Comparison of ENCODE assay signal across 29 cellular contexts in genomic region chr15:27817258-27817657, GRCh38.
"Had no signal": no experiment of that assay in that cellular context is flagged by ENCODE, and none has a peak within 500 bp of the region (broad histone marks: within the 10 kb centered on the region; RNA-seq: fewer than 3 reads in every experiment).

No MANE protein-coding gene starts in this region.

- H3K4me1 Mint-ChIP-seq: immature natural killer cell; naive thymus-derived CD8-positive, alpha-beta T cell; neural crest cell; stimulated activated effector memory CD8-positive, alpha-beta T cell treated with anti-CD3 and anti-CD28 coated beads, Interleukin-12 subunit alpha, Interleukin-12 subunit beta, amount 100 ng/mL, for 72 hours had no signal

- H3K27ac ChIP-seq: left lung, lower lobe of right lung, pancreas, prostate gland, spleen, suprapubic skin, thoracic aorta, tibial artery, upper lobe of right lung had no signal

- ATAC-seq: left colon; left lung; lower lobe of right lung; naive thymus-derived CD8-positive, alpha-beta T cell; pancreas; right cardiac atrium; sciatic nerve; stimulated activated effector memory CD8-positive, alpha-beta T cell treated with anti-CD3 and anti-CD28 coated beads, Interleukin-12 subunit alpha, Interleukin-12 subunit beta, amount 100 ng/mL, for 72 hours; upper lobe of right lung had no signal

- DNase-seq: hypothalamus; immature natural killer cell; kidney; left colon; left lung; lower lobe of right lung; mammary epithelial cell; mesenchymal stem cell; naive thymus-derived CD8-positive, alpha-beta T cell; nucleus accumbens; pancreas; posterior cingulate gyrus; retina; right cardiac atrium; small intestine; stimulated activated CD4-positive, alpha-beta T cell treated with anti-CD3 and anti-CD28 coated beads, Interleukin-4, amount 100 ng/mL, for 24 hours; stimulated activated naive CD4-positive, alpha-beta T cell; tibial artery; trophoblast cell; upper lobe of right lung had no signal

- H3K9me3 ChIP-seq: pancreas, prostate gland, thoracic aorta, tibial artery, upper lobe of right lung had no signal

- H3K36me3 ChIP-seq: left lung, lower lobe of right lung, pancreas, prostate gland, spleen, suprapubic skin, thoracic aorta, upper lobe of right lung had no signal

- H3K36me3 Mint-ChIP-seq: immature natural killer cell; stimulated activated effector memory CD8-positive, alpha-beta T cell treated with anti-CD3 and anti-CD28 coated beads, Interleukin-12 subunit alpha, Interleukin-12 subunit beta, amount 100 ng/mL, for 72 hours had no signal

- H3K4me1 ChIP-seq: left lung, lower lobe of right lung, pancreas, prostate gland, spleen, suprapubic skin, tibial artery, upper lobe of right lung had no signal

- H3K4me3 ChIP-seq: left lung, lower lobe of right lung, pancreas, prostate gland, spleen, suprapubic skin, thoracic aorta, tibial artery, upper lobe of right lung had no signal

- H3K4me3 Mint-ChIP-seq: immature natural killer cell; naive thymus-derived CD8-positive, alpha-beta T cell; nephron; neural crest cell; stimulated activated effector memory CD8-positive, alpha-beta T cell treated with anti-CD3 and anti-CD28 coated beads, Interleukin-12 subunit alpha, Interleukin-12 subunit beta, amount 100 ng/mL, for 72 hours; stimulated activated naive CD8-positive, alpha-beta T cell treated with anti-CD3 and anti-CD28 coated beads, Interleukin-15, Interleukin-2, amounts not matched to agents 100 ng/mL and 50 ng/mL, for 24 hours had no signal

- H3K27me3 ChIP-seq: left lung, pancreas, spleen, suprapubic skin, tibial artery, upper lobe of right lung had no signal

- H3K9me3 Mint-ChIP-seq: nephron had no signal

- H3K27ac Mint-ChIP-seq: immature natural killer cell; naive thymus-derived CD8-positive, alpha-beta T cell; nephron; stimulated activated effector memory CD8-positive, alpha-beta T cell treated with anti-CD3 and anti-CD28 coated beads, Interleukin-12 subunit alpha, Interleukin-12 subunit beta, amount 100 ng/mL, for 72 hours; stimulated activated naive CD8-positive, alpha-beta T cell treated with anti-CD3 and anti-CD28 coated beads, Interleukin-15, Interleukin-2, amounts not matched to agents 100 ng/mL and 50 ng/mL, for 24 hours had no signal
